Comparison of ENCODE assay signal across 15 cellular contexts in the genomic region with DNA sequence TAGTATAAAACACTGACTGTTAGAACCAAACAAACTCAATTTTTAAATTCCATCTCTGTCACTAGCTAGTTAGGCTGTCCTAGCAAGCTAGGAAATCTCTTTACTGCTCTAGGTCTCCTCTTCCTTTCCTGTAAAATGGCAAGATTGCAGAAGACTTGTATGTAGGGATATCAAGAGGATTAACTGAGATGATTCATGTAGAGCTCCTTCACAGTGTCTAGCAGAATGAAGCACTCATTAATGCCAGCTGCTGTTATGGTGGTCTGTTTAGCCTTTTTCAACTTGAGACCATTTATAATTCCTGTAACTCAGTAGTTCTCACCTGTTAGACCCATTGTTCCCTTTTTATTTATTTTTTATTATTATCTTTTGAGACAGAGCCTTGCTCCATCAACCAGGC.
"Had no signal": no experiment of that assay in that cellular context is flagged by ENCODE, and none has a peak within 500 bp of the region (broad histone marks: within the 10 kb centered on the region; RNA-seq: fewer than 3 reads in every experiment).

No MANE protein-coding gene starts in this region.

- H3K36me3 ChIP-seq: ascending aorta, gastrocnemius medialis, heart right ventricle, left lung, tibial nerve, vagina had no signal

- H3K4me1 Mint-ChIP-seq: activated CD8-positive, alpha-beta memory T cell treated with anti-CD3 and anti-CD28 coated beads, Interleukin-2, amount 10 ng/mL, durations not matched to agents 7 days and 5 days; activated naive CD8-positive, alpha-beta T cell treated with anti-CD3 and anti-CD28 coated beads, Interleukin-2, amount 10 ng/mL, durations not matched to agents 7 days and 5 days; memory B cell; stimulated activated memory B cell treated with anti-CD40 and anti-IgM and Interleukin-4, amounts not matched to agents 10 μg/mL and 1 μg/mL and 100 μg/mL, for 72 hours had no signal

- DNase-seq: activated CD4-positive, alpha-beta T cell treated with anti-CD3 and anti-CD28 coated beads, Interleukin-2, amount 50 U/mL, for 4 hours; activated CD4-positive, CD25-positive, alpha-beta regulatory T cell treated with anti-CD3 and anti-CD28 coated beads, Interleukin-2, amount 50 U/mL, for 72 hours; activated CD8-positive, alpha-beta memory T cell treated with anti-CD3 and anti-CD28 coated beads, Interleukin-2, amount 10 ng/mL, durations not matched to agents 7 days and 5 days; activated naive CD8-positive, alpha-beta T cell treated with anti-CD3 and anti-CD28 coated beads, Interleukin-2, amount 10 ng/mL, durations not matched to agents 7 days and 5 days; activated T-cell treated with anti-CD3 and anti-CD28 coated beads, Interleukin-2, amount 50 U/mL, for 72 hours; gastrocnemius medialis; heart right ventricle; islet precursor cell; left lung; right cardiac atrium had no signal

- H3K4me3 ChIP-seq: ascending aorta, gastrocnemius medialis, heart right ventricle, left lung, tibial nerve, vagina had no signal

- ATAC-seq: activated CD8-positive, alpha-beta memory T cell treated with anti-CD3 and anti-CD28 coated beads, Interleukin-2, amount 10 ng/mL, durations not matched to agents 7 days and 5 days; activated T-cell treated with anti-CD3 and anti-CD28 coated beads, Interleukin-2, amount 50 U/mL, for 72 hours; gastrocnemius medialis; heart right ventricle; left lung; right cardiac atrium; stimulated activated memory B cell treated with anti-CD40 and anti-IgM and Interleukin-4, amounts not matched to agents 10 μg/mL and 1 μg/mL and 100 μg/mL, for 72 hours had no signal

- H3K9me3 Mint-ChIP-seq: activated naive CD8-positive, alpha-beta T cell treated with anti-CD3 and anti-CD28 coated beads, Interleukin-2, amount 10 ng/mL, durations not matched to agents 7 days and 5 days; activated T-cell treated with anti-CD3 and anti-CD28 coated beads, Interleukin-2, amount 50 U/mL, for 72 hours; memory B cell; stimulated activated memory B cell treated with anti-CD40 and anti-IgM and Interleukin-4, amounts not matched to agents 10 μg/mL and 1 μg/mL and 100 μg/mL, for 72 hours had no signal

- H3K4me1 ChIP-seq: ascending aorta, heart right ventricle, left lung, tibial nerve, vagina had no signal

- H3K4me3 Mint-ChIP-seq: activated CD8-positive, alpha-beta memory T cell treated with anti-CD3 and anti-CD28 coated beads, Interleukin-2, amount 10 ng/mL, durations not matched to agents 7 days and 5 days; activated naive CD8-positive, alpha-beta T cell treated with anti-CD3 and anti-CD28 coated beads, Interleukin-2, amount 10 ng/mL, durations not matched to agents 7 days and 5 days; activated T-cell treated with anti-CD3 and anti-CD28 coated beads, Interleukin-2, amount 50 U/mL, for 72 hours; memory B cell; stimulated activated memory B cell treated with anti-CD40 and anti-IgM and Interleukin-4, amounts not matched to agents 10 μg/mL and 1 μg/mL and 100 μg/mL, for 72 hours had no signal

- H3K9me3 ChIP-seq: ascending aorta, gastrocnemius medialis, heart right ventricle, left lung, tibial nerve, vagina had no signal

- H3K27ac Mint-ChIP-seq: activated CD8-positive, alpha-beta memory T cell treated with anti-CD3 and anti-CD28 coated beads, Interleukin-2, amount 10 ng/mL, durations not matched to agents 7 days and 5 days; activated naive CD8-positive, alpha-beta T cell treated with anti-CD3 and anti-CD28 coated beads, Interleukin-2, amount 10 ng/mL, durations not matched to agents 7 days and 5 days; activated T-cell treated with anti-CD3 and anti-CD28 coated beads, Interleukin-2, amount 50 U/mL, for 72 hours; memory B cell; stimulated activated memory B cell treated with anti-CD40 and anti-IgM and Interleukin-4, amounts not matched to agents 10 μg/mL and 1 μg/mL and 100 μg/mL, for 72 hours had no signal

- H3K27ac ChIP-seq: ascending aorta, gastrocnemius medialis, heart right ventricle, left lung, tibial nerve, vagina had no signal

- H3K27me3 ChIP-seq: ascending aorta, gastrocnemius medialis, heart right ventricle, left lung, tibial nerve, vagina had no signal

- H3K27me3 Mint-ChIP-seq: activated CD8-positive, alpha-beta memory T cell treated with anti-CD3 and anti-CD28 coated beads, Interleukin-2, amount 10 ng/mL, durations not matched to agents 7 days and 5 days; activated naive CD8-positive, alpha-beta T cell treated with anti-CD3 and anti-CD28 coated beads, Interleukin-2, amount 10 ng/mL, durations not matched to agents 7 days and 5 days; memory B cell; stimulated activated memory B cell treated with anti-CD40 and anti-IgM and Interleukin-4, amounts not matched to agents 10 μg/mL and 1 μg/mL and 100 μg/mL, for 72 hours had no signal
